Comparison of ENCODE assay signal across 1 cellular context in the genomic region with DNA sequence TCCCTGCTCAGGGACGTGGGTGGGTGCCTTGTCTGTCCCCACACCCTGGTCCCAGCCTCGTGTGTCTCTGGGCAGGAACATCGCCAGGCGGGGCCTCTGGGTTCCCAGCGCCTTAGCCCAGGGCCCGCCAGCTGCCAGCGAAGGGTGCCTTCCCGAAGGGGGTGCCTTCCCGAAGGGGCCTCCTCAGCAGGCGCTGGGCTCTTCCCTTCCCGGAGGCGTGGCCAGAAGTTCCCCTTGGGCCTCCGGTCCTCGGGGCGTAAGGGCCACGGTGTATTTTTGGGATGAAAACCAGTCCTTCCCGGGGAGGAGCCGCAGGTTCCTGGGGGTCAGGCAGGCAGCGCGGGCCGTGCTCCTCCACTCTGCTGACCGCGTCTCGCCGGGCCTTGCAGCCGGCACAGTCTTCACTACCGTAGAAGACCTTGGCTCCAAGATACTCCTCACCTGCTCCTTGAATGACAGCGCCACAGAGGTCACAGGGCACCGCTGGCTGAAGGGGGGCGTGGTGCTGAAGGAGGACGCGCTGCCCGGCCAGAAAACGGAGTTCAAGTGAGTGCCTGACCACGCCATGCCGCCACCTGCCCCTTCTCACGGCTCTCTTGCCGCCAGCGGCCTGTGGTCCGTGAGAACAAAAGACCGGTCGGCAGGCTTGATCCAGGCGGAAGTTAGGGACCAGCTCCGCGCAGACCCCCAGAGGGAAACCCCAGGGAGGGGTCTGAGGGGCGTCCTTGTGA.
TF ChIP-seq lines count a peak whose summit lies in the region.

No MANE protein-coding gene starts in this region.

TF ChIP-seq in K562, 482 proteins besides CTCF, POLR2A, EP300 and RAD21:
- TF ChIP-seq RBFOX2 (IDR thresholded peaks at IDR 0.05; ENCODE audit: low read depth, low read length): peak; percentile 63
- TF ChIP-seq, protein P1, sequence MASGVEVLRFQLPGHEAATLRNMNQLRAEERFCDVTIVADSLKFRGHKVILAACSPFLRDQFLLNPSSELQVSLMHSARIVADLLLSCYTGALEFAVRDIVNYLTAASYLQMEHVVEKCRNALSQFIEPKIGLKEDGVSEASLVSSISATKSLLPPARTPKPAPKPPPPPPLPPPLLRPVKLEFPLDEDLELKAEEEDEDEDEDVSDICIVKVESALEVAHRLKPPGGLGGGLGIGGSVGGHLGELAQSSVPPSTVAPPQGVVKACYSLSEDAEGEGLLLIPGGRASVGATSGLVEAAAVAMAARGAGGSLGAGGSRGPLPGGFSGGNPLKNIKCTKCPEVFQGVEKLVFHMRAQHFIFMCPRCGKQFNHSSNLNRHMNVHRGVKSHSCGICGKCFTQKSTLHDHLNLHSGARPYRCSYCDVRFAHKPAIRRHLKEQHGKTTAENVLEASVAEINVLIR (CRISPR knock-in tag; IDR thresholded peaks at IDR 0.05): no peak
- TF ChIP-seq ZNF830 (CRISPR knock-in tag; IDR thresholded peaks at IDR 0.05): no peak
- TF ChIP-seq POLR2G (IDR thresholded peaks at IDR 0.05; ENCODE audit: low read depth, low read length): peak; percentile 2; the same call in 1 of the 2 replicates
- TF ChIP-seq, protein P2, sequence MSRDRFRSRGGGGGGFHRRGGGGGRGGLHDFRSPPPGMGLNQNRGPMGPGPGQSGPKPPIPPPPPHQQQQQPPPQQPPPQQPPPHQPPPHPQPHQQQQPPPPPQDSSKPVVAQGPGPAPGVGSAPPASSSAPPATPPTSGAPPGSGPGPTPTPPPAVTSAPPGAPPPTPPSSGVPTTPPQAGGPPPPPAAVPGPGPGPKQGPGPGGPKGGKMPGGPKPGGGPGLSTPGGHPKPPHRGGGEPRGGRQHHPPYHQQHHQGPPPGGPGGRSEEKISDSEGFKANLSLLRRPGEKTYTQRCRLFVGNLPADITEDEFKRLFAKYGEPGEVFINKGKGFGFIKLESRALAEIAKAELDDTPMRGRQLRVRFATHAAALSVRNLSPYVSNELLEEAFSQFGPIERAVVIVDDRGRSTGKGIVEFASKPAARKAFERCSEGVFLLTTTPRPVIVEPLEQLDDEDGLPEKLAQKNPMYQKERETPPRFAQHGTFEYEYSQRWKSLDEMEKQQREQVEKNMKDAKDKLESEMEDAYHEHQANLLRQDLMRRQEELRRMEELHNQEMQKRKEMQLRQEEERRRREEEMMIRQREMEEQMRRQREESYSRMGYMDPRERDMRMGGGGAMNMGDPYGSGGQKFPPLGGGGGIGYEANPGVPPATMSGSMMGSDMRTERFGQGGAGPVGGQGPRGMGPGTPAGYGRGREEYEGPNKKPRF (IDR thresholded peaks at IDR 0.05; ENCODE audit: low read depth, low read length): no peak
- TF ChIP-seq, protein P3, sequence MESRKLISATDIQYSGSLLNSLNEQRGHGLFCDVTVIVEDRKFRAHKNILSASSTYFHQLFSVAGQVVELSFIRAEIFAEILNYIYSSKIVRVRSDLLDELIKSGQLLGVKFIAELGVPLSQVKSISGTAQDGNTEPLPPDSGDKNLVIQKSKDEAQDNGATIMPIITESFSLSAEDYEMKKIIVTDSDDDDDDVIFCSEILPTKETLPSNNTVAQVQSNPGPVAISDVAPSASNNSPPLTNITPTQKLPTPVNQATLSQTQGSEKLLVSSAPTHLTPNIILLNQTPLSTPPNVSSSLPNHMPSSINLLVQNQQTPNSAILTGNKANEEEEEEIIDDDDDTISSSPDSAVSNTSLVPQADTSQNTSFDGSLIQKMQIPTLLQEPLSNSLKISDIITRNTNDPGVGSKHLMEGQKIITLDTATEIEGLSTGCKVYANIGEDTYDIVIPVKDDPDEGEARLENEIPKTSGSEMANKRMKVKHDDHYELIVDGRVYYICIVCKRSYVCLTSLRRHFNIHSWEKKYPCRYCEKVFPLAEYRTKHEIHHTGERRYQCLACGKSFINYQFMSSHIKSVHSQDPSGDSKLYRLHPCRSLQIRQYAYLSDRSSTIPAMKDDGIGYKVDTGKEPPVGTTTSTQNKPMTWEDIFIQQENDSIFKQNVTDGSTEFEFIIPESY (CRISPR knock-in tag; IDR thresholded peaks at IDR 0.05): peak; percentile 69
